Comparison of ENCODE assay signal across 8 cellular contexts in the genomic region with DNA sequence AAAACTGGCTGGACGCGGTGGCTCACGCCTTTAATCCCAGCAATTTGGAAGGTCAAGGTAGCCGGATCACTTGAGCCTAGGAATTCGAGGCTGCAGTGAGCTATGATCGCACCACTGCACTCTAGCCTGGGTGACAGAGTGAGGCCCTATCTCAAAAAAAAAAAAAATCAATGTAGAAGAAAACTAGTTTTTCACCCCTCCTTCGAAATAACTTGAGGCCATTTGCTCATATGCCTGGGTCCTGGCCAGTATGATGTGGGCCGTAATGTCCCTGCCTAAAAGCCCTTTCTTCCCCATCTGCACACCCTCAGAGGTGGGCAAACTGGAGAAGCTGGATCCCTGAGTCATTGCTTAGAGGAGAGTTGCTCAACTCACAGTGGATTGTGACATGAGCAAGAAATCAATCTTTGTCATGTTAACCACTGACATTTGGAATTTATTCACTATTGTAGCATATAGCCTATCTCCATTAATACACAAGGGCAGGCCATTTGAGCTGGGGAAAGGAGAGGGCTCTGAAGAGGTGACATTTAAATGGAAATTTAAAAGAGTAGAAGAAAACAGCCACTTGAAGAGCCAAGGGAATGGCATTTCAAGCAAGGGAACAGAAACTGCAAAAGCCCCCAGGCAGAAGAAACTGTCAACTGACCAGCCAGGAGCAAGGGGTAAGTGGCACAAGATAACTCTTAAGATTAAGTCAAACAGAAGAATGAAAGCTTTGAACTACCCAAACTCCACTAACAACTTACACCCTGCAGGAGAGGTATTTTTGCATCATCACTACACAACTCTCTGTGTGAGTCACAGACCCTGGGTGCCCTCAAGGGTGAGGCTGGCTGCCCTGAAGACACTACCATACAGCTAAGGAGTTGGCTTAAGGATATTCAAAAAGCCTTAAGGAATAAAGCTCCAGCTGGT. TPM values are rescaled to one million over a fixed set of nuclear protein-coding genes. Genes with fewer than 3 reads are reported as not detected.
DNase-seq lines count a peak whose midpoint lies in the region; ATAC-seq, FAIRE-seq and TF ChIP-seq lines count a peak whose summit lies in the region.

No MANE protein-coding gene starts in this region.

- peaks cover 15 to 49% (median 26%) of the 10 kb centered on the region in 10 experiments for H3K4me1 ChIP-seq in BLaER1 treated with 17β-estradiol and CSF1 and Interleukin-3, amounts not matched to agents 10 nM and 100 nM
- H3K4me1 ChIP-seq in HEK293 (ENCODE audit: control insufficient read depth, insufficient read depth, low read length) (no peaks in the 10 kb centered on the region), keratinocyte (ENCODE audit: control insufficient read depth, extremely low read depth, insufficient read depth, low read length) (peaks cover 27% of the 10 kb centered on the region), BE2C (no peaks in the 10 kb centered on the region)

- no peaks in the 10 kb centered on the region for H4K20me1 ChIP-seq in BLaER1 treated with 17β-estradiol and CSF1 and Interleukin-3, amounts not matched to agents 10 nM and 100 nM
- H4K20me1 ChIP-seq in keratinocyte (ENCODE audit: control insufficient read depth, extremely low read depth, insufficient read depth, low read length) = no peaks in the 10 kb centered on the region

- H3K27me3 ChIP-seq in BLaER1 treated with 17β-estradiol and CSF1 and Interleukin-3, amounts not matched to agents 10 nM and 100 nM = no peaks in the 10 kb centered on the region
- H3K27me3 ChIP-seq in keratinocyte (ENCODE audit: control insufficient read depth, extremely low read depth, insufficient read depth, low read length) = no peaks in the 10 kb centered on the region
- H3K27me3 ChIP-seq in BE2C = no peaks in the 10 kb centered on the region

- no peaks in the 10 kb centered on the region for H3K79me2 ChIP-seq in keratinocyte (ENCODE audit: control insufficient read depth, insufficient read depth, low read length)

- H3K36me3 ChIP-seq in BLaER1 treated with 17β-estradiol and CSF1 and Interleukin-3, amounts not matched to agents 10 nM and 100 nM = no peaks in the 10 kb centered on the region
- H3K36me3 ChIP-seq in HEK293 (ENCODE audit: control insufficient read depth in 2 of 2, insufficient read depth in 1 of 2, low read length in 2 of 2) (no peaks in the 10 kb centered on the region), keratinocyte (ENCODE audit: control insufficient read depth in 2 of 2, extremely low read depth in 1 of 2, insufficient read depth in 2 of 2, low read length in 2 of 2) (no peaks in the 10 kb centered on the region), BE2C (no peaks in the 10 kb centered on the region)

- H2AFZ ChIP-seq in keratinocyte (ENCODE audit: control insufficient read depth, low read length) = no peak overlapping the region

- H3K27ac ChIP-seq in BLaER1 treated with 17β-estradiol and CSF1 and Interleukin-3, amounts not matched to agents 10 nM and 100 nM = peak overlapping the region in 6 of 11 experiments; percentile 9 to 67 (median 34); a peak in 9 of 22 replicates
- H3K27ac ChIP-seq in HEK293 (ENCODE audit: extremely low read depth, low read depth, low read length) = no peak overlapping the region
- H3K27ac ChIP-seq in keratinocyte (ENCODE audit: control insufficient read depth, insufficient read depth, low read length) = peak overlapping the region; percentile 59

- H3K4me3 ChIP-seq in BLaER1 treated with 17β-estradiol and CSF1 and Interleukin-3, amounts not matched to agents 10 nM and 100 nM = no peak overlapping the region
- H3K4me3 ChIP-seq in HEK293 (ENCODE audit: low read depth, low read length) (no peak overlapping the region), keratinocyte (ENCODE audit: control insufficient read depth in 2 of 3, extremely low read depth in 1 of 3, insufficient read depth in 2 of 3, low read depth in 1 of 3, low read length in 3 of 3) (no peak overlapping the region), BE2C (ENCODE audit: low read depth, low read length) (no peak overlapping the region)

- H3K9ac ChIP-seq in BLaER1 treated with 17β-estradiol and CSF1 and Interleukin-3, amounts not matched to agents 10 nM and 100 nM = peak overlapping the region in 1 of 11 experiments; percentile 51; a peak in 2 of 22 replicates
- H3K9ac ChIP-seq in keratinocyte (ENCODE audit: control insufficient read depth, extremely low read depth, insufficient read depth, low read length) = no peak overlapping the region

- CTCF ChIA-PET in HEK293 (lab: Yijun Ruan, JAX) = interaction anchor here (0.5 to 1.7 kb wide), 8 partner anchors 15 to 1666 kb away, joined by 3 to 6 read pairs (median 3); no protein-coding TSS in a partner anchor

- POLR2A ChIA-PET in HEK293 (lab: Yijun Ruan, JAX) = interaction anchor here (1.3 to 1.8 kb wide), 2 partner anchors 8 to 78 kb away, joined by 5 to 10 read pairs; a partner anchor contains a TSS

- dilution Hi-C loops in keratinocyte (cut with MboI; ENCODE audit: extremely low pct_ligation_motif_present, low sequenced_read_pairs) = no loop called here

- no peak for TF ChIP-seq CTCF in HEK293 (tag by site-specific recombination; IDR thresholded peaks at IDR 0.05)
- TF ChIP-seq CTCF in keratinocyte (optimal IDR thresholded peaks at IDR 0.05 in 1 of 3, IDR thresholded peaks at IDR 0.05 in 1 of 3, conservative IDR thresholded peaks at IDR 0.05 in 1 of 3; ENCODE audit: extremely low read depth in 1 of 3, insufficient read depth in 2 of 3, low read length in 3 of 3) = no peak
- TF ChIP-seq CTCF in BE2C (IDR thresholded peaks at IDR 0.05; ENCODE audit: low read depth, low read length) = no peak

- ATAC-seq in SK-N-SH treated with all-trans-retinoic acid at 6 μM for 48 hours = peak; percentile 74
- no peak for ATAC-seq in GM19328 (IDR thresholded peaks at IDR 0.05; ENCODE audit: unreplicated experiment)

- DNase-seq in keratinocyte (ENCODE audit: low read depth, low spot score) (no peak), cerebellum (ENCODE audit: low spot score) (no peak), NCI-H345 treated with DMSO at 0.1 percent for 48 hours (lab: John Stamatoyannopoulos, UW; ENCODE audit: unreplicated experiment) (no peak), BE2C (no peak)

- FAIRE-seq in keratinocyte (lab: Jason Lieb, UNC) = peak; percentile 83

- peak overlapping the region in 7 of 11 experiments; percentile 9 to 63 (median 45); a peak in 11 of 22 replicates for H3K4me2 ChIP-seq in BLaER1 treated with 17β-estradiol and CSF1 and Interleukin-3, amounts not matched to agents 10 nM and 100 nM
- peak overlapping the region; percentile 62 for H3K4me2 ChIP-seq in keratinocyte (ENCODE audit: control insufficient read depth, extremely low read depth, insufficient read depth, low read depth, low read length)

- no peaks in the 10 kb centered on the region for H3K9me1 ChIP-seq in keratinocyte (ENCODE audit: control insufficient read depth, extremely low read depth, insufficient read depth, low read length)

- no peaks in the 10 kb centered on the region for H3K9me3 ChIP-seq in BLaER1 treated with 17β-estradiol and CSF1 and Interleukin-3, amounts not matched to agents 10 nM and 100 nM (replicated peaks in 1 of 11)
- no peaks in the 10 kb centered on the region for H3K9me3 ChIP-seq in HEK293 (ENCODE audit: control insufficient read depth, insufficient read depth, low read depth, low read length)
- H3K9me3 ChIP-seq in keratinocyte (ENCODE audit: control insufficient read depth, low read depth, low read length) = no peaks in the 10 kb centered on the region
- no peaks in the 10 kb centered on the region for H3K9me3 ChIP-seq in BE2C

TF ChIP-seq in HEK293, 187 proteins besides CTCF, POLR2A, EP300 and RAD21 (continues in another document):
- TF ChIP-seq ZNF341 (tag by site-specific recombination; IDR thresholded peaks at IDR 0.05; ENCODE audit: low read depth) (no peak), ZNF558 (tag by site-specific recombination; IDR thresholded peaks at IDR 0.05) (no peak), ZNF623 (tag by site-specific recombination; IDR thresholded peaks at IDR 0.05) (no peak), FEZF1 (tag by site-specific recombination; IDR thresholded peaks at IDR 0.05) (0 out of 2 replicates have a peak, but pooled peaks have one; percentile 12)
- TF ChIP-seq, protein P1, sequence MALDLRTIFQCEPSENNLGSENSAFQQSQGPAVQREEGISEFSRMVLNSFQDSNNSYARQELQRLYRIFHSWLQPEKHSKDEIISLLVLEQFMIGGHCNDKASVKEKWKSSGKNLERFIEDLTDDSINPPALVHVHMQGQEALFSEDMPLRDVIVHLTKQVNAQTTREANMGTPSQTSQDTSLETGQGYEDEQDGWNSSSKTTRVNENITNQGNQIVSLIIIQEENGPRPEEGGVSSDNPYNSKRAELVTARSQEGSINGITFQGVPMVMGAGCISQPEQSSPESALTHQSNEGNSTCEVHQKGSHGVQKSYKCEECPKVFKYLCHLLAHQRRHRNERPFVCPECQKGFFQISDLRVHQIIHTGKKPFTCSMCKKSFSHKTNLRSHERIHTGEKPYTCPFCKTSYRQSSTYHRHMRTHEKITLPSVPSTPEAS (tag by site-specific recombination; IDR thresholded peaks at IDR 0.05) = no peak

RNA-seq across cellular contexts. Expression of a gene that starts 7.6 kb away (rescaled TPM):
- polyA plus RNA-seq in keratinocyte = 5.3 to 10.1 TPM (median 7.9 TPM) in 3 replicates
- 3.7 TPM for polyA plus RNA-seq in keratinocyte (2011; ENCODE audit: low read depth)
- 5.9 and 7.4 TPM in 2 replicates for polyA plus RNA-seq in keratinocyte (2011; cell fraction: cytosol; rRNA removed)
- polyA plus RNA-seq in keratinocyte (2011; cell fraction: nucleus; rRNA removed) = 3.6 and 3.9 TPM in 2 replicates
- polyA plus RNA-seq in keratinocyte (2012; ENCODE audit: low replicate concordance) = 4.6 and 8.8 TPM in 2 replicates
- polyA minus RNA-seq in keratinocyte = 0.86 to 6.7 TPM (median 6.6 TPM) in 3 replicates
- polyA minus RNA-seq in keratinocyte (2011; cell fraction: cytosol; rRNA and poly(A)+ RNA removed) = 4.2 TPM
- 1.3 and 2.4 TPM in 2 replicates for polyA minus RNA-seq in keratinocyte (2011; cell fraction: nucleus; rRNA and poly(A)+ RNA removed)
- 16.2 TPM for total RNA-seq in cerebellum
- polyA plus RNA-seq in BE2C (2012; ENCODE audit: insufficient read depth, insufficient read length, low read depth) = 30.0 TPM
